Comparison of ENCODE assay signal across 16 cellular contexts in genomic region chr14:99177876-99178630, GRCh38.
A peak's percentile ranks its signal among the peaks of the same experiment; 100 is the strongest.
DNase-seq lines count a peak whose midpoint lies in the region; ATAC-seq and TF ChIP-seq lines count a peak whose summit lies in the region.
"Had no signal": no experiment of that assay in that cellular context is flagged by ENCODE, and none has a peak within 500 bp of the region (broad histone marks: within the 10 kb centered on the region; RNA-seq: fewer than 3 reads in every experiment).

No MANE protein-coding gene starts in this region.

- WGBS in esophagus, 2 donors = 42 to 53% methylated on average over 16 of the region's 16 CpGs

- POLR2A ChIA-PET in activated CD4-positive, alpha-beta memory T cell treated with anti-CD3 and anti-CD28 coated beads, Interleukin-2, amount 10 ng/mL, durations not matched to agents 7 days and 5 days (lab: Charles Lee) = interaction anchor here (1.4 to 2.1 kb wide), 2 partner anchors 11 to 16 kb away, joined by 4 to 9 read pairs; no protein-coding TSS in a partner anchor

- no peak for ATAC-seq in stimulated activated naive CD8-positive, alpha-beta T cell treated with anti-CD3 and anti-CD28 coated beads, Interleukin-15, amount 100 ng/mL, for 72 hours
- no peak for ATAC-seq in HG03378 (IDR thresholded peaks at IDR 0.05; ENCODE audit: unreplicated experiment)
- ATAC-seq in GM21786 (IDR thresholded peaks at IDR 0.05; ENCODE audit: unreplicated experiment) = no peak
- ATAC-seq: left ventricle myocardium superior had no signal

- peak overlapping the region; percentile 58 for H3K27ac Mint-ChIP-seq in activated CD4-positive, alpha-beta memory T cell treated with anti-CD3 and anti-CD28 coated beads, Interleukin-2, amount 10 ng/mL, durations not matched to agents 7 days and 5 days
- H3K27ac Mint-ChIP-seq in stimulated activated naive CD8-positive, alpha-beta T cell treated with anti-CD3 and anti-CD28 coated beads, Interleukin-15, amount 100 ng/mL, for 72 hours = peak overlapping the region; percentile 97 to 98
- H3K27ac Mint-ChIP-seq: dendritic cell treated with granulocyte-macrophage colony-stimulating factor and Interleukin-4, amounts not matched to agents 40 ng/mL and 50 ng/mL, for 4 days had no signal

- H3K27ac ChIP-seq in esophagus (ENCODE audit: low read depth in 2 of 2, low read length in 1 of 2) = peak overlapping the region; percentile 1 to 20
- no peak overlapping the region for H3K27ac ChIP-seq in right atrium auricular region
- H3K27ac ChIP-seq: adrenal gland had no signal

- H3K9me3 ChIP-seq in esophagus (ENCODE audit: control insufficient read depth in 2 of 2, insufficient read depth in 1 of 2, low read depth in 1 of 2, low read length in 1 of 2) (peaks cover 0 to 6% of the 10 kb centered on the region in 2 donors), right atrium auricular region (no peaks in the 10 kb centered on the region)
- H3K9me3 ChIP-seq: adrenal gland had no signal

- peaks cover 48% of the 10 kb centered on the region for H3K4me1 Mint-ChIP-seq in activated CD4-positive, alpha-beta memory T cell treated with anti-CD3 and anti-CD28 coated beads, Interleukin-2, amount 10 ng/mL, durations not matched to agents 7 days and 5 days
- peaks cover 69% of the 10 kb centered on the region for H3K4me1 Mint-ChIP-seq in stimulated activated naive CD8-positive, alpha-beta T cell treated with anti-CD3 and anti-CD28 coated beads, Interleukin-15, amount 100 ng/mL, for 72 hours
- H3K4me1 Mint-ChIP-seq: neural crest cell had no signal

- peaks cover 0 to 23% of the 10 kb centered on the region in 2 donors for H3K36me3 ChIP-seq in esophagus (ENCODE audit: control insufficient read depth in 2 of 2, insufficient read depth in 2 of 2, low read length in 1 of 2)
- no peaks in the 10 kb centered on the region for H3K36me3 ChIP-seq in right atrium auricular region
- H3K36me3 ChIP-seq: adrenal gland had no signal

- DNase-seq in activated CD8-positive, alpha-beta memory T cell treated with anti-CD3 and anti-CD28 coated beads for 24 hours = peak; percentile 58
- DNase-seq in activated CD8-positive, alpha-beta memory T cell treated with anti-CD3 and anti-CD28 coated beads, Interleukin-2, amount 50 U/mL, for 4 hours = no peak
- peak; percentile 11 for DNase-seq in activated CD4-positive, alpha-beta memory T cell treated with anti-CD3 and anti-CD28 coated beads, Interleukin-2, amount 10 ng/mL, durations not matched to agents 7 days and 5 days
- peak in 1 of 2 donors; percentile 8 for DNase-seq in stimulated activated naive CD8-positive, alpha-beta T cell treated with anti-CD3 and anti-CD28 coated beads, Interleukin-15, amount 100 ng/mL, for 72 hours
- DNase-seq in right atrium auricular region (ENCODE audit: low spot score) = no peak
- DNase-seq: left ventricle myocardium superior; NCI-H1694 treated with DMSO at 0.1 percent for 48 hours; NCI-H69; retina; stimulated activated CD8-positive, alpha-beta memory T cell treated with anti-CD3 and anti-CD28 coated beads, Interleukin-4, amount 100 ng/mL, for 48 hours had no signal

- no peak overlapping the region for H3K4me3 ChIP-seq in esophagus (ENCODE audit: low read depth in 1 of 2, low read length in 2 of 2)
- no peak overlapping the region for H3K4me3 ChIP-seq in right atrium auricular region
- H3K4me3 ChIP-seq: adrenal gland had no signal

- H3K27me3 ChIP-seq in esophagus (ENCODE audit: control insufficient read depth in 1 of 2, insufficient read depth in 2 of 2, low read length in 2 of 2) (no peaks in the 10 kb centered on the region), right atrium auricular region (no peaks in the 10 kb centered on the region)

- CTCF ChIA-PET in activated CD4-positive, alpha-beta memory T cell treated with anti-CD3 and anti-CD28 coated beads, Interleukin-2, amount 10 ng/mL, durations not matched to agents 7 days and 5 days (lab: Charles Lee) = interaction anchor here (0.6 to 1.2 kb wide), 3 partner anchors 85 to 1470 kb away, joined by 3 read pairs; no protein-coding TSS in a partner anchor

- no peak overlapping the region for H3K4me3 Mint-ChIP-seq in activated CD4-positive, alpha-beta memory T cell treated with anti-CD3 and anti-CD28 coated beads, Interleukin-2, amount 10 ng/mL, durations not matched to agents 7 days and 5 days
- H3K4me3 Mint-ChIP-seq in stimulated activated naive CD8-positive, alpha-beta T cell treated with anti-CD3 and anti-CD28 coated beads, Interleukin-15, amount 100 ng/mL, for 72 hours = peak overlapping the region; percentile 32 to 69
- H3K4me3 Mint-ChIP-seq: dendritic cell treated with granulocyte-macrophage colony-stimulating factor and Interleukin-4, amounts not matched to agents 40 ng/mL and 50 ng/mL, for 4 days; neural crest cell had no signal

- peaks cover 0 to 2% of the 10 kb centered on the region in 2 donors for H3K4me1 ChIP-seq in esophagus (ENCODE audit: control insufficient read depth in 2 of 2, insufficient read depth in 2 of 2, low read length in 1 of 2)
- no peaks in the 10 kb centered on the region for H3K4me1 ChIP-seq in right atrium auricular region
- H3K4me1 ChIP-seq: adrenal gland had no signal

- H3K27me3 Mint-ChIP-seq in activated CD4-positive, alpha-beta memory T cell treated with anti-CD3 and anti-CD28 coated beads, Interleukin-2, amount 10 ng/mL, durations not matched to agents 7 days and 5 days = no peaks in the 10 kb centered on the region
- no peaks in the 10 kb centered on the region for H3K27me3 Mint-ChIP-seq in stimulated activated naive CD8-positive, alpha-beta T cell treated with anti-CD3 and anti-CD28 coated beads, Interleukin-15, amount 100 ng/mL, for 72 hours

- H3K36me3 Mint-ChIP-seq in activated CD4-positive, alpha-beta memory T cell treated with anti-CD3 and anti-CD28 coated beads, Interleukin-2, amount 10 ng/mL, durations not matched to agents 7 days and 5 days (ENCODE audit: low read depth) = peaks cover 77% of the 10 kb centered on the region

- H3K9me3 Mint-ChIP-seq in activated CD4-positive, alpha-beta memory T cell treated with anti-CD3 and anti-CD28 coated beads, Interleukin-2, amount 10 ng/mL, durations not matched to agents 7 days and 5 days = no peaks in the 10 kb centered on the region
- no peaks in the 10 kb centered on the region for H3K9me3 Mint-ChIP-seq in stimulated activated naive CD8-positive, alpha-beta T cell treated with anti-CD3 and anti-CD28 coated beads, Interleukin-15, amount 100 ng/mL, for 72 hours
- H3K9me3 Mint-ChIP-seq: neural crest cell had no signal

- TF ChIP-seq CTCF in right atrium auricular region (IDR thresholded peaks at IDR 0.05) = no peak

Comparison
In these comparisons a context has a peak if more than half of its experiments do, and no peak if none do; other contexts are left out.
1. DNase-seq: peak in activated CD8-positive, alpha-beta memory T cell treated with anti-CD3 and anti-CD28 coated beads for 24 hours (single experiment) and activated CD4-positive, alpha-beta memory T cell treated with anti-CD3 and anti-CD28 coated beads, Interleukin-2, amount 10 ng/mL, durations not matched to agents 7 days and 5 days (single experiment); none in activated CD8-positive, alpha-beta memory T cell treated with anti-CD3 and anti-CD28 coated beads, Interleukin-2, amount 50 U/mL, for 4 hours (single experiment) and right atrium auricular region (single experiment).
2. H3K27ac ChIP-seq: peak in esophagus (2 of 2); none in right atrium auricular region (0 of 2).